Comparison of ENCODE assay signal across 8 cellular contexts in genomic region chr3:71397046-71397445, GRCh38.
DNase-seq lines count a peak whose midpoint lies in the region; TF ChIP-seq lines count a peak whose summit lies in the region.

No MANE protein-coding gene starts in this region.

- no peak overlapping the region for H3K4me2 ChIP-seq in Loucy (ENCODE audit: low read depth, low read length, poor library complexity, severe bottlenecking)

- H3K9ac ChIP-seq in Loucy (ENCODE audit: low read depth, low read length, poor library complexity, severe bottlenecking) = no peak overlapping the region

- TF ChIP-seq CTCF in Loucy (conservative IDR thresholded peaks at IDR 0.05; ENCODE audit: low read length) (peak; percentile 61), brain (conservative IDR thresholded peaks at IDR 0.05) (peak; percentile 29 to 62)

- H3K4me1 ChIP-seq in Loucy (ENCODE audit: insufficient read depth, low read length, poor library complexity, severe bottlenecking) = peaks cover 36% of the 10 kb centered on the region

- no peaks in the 10 kb centered on the region for H3F3A ChIP-seq in Loucy (ENCODE audit: low read depth)

- H3K36me3 ChIP-seq in Loucy (ENCODE audit: insufficient read depth, low read length) = no peaks in the 10 kb centered on the region

- H3K9me2 ChIP-seq in Loucy (replicated peaks; ENCODE audit: low read depth, low read length) = no peaks in the 10 kb centered on the region

- H3K4me1 Mint-ChIP-seq in brain = peaks cover 36% of the 10 kb centered on the region

- no peak overlapping the region for H3K4me3 Mint-ChIP-seq in brain

- H3K9me3 ChIP-seq in Loucy (ENCODE audit: insufficient read depth, low read depth, low read length) = no peaks in the 10 kb centered on the region

- H3K9me3 Mint-ChIP-seq in brain = no peaks in the 10 kb centered on the region

- no peak overlapping the region for H2AFZ ChIP-seq in Loucy (ENCODE audit: low read length)

- no peak overlapping the region for H3K27ac Mint-ChIP-seq in brain

- peaks cover 36% of the 10 kb centered on the region for H3K79me2 ChIP-seq in Loucy (ENCODE audit: insufficient read depth, low read length)

- no peaks in the 10 kb centered on the region for H3K36me3 Mint-ChIP-seq in brain

- H3K27me3 ChIP-seq in Loucy (ENCODE audit: insufficient read depth, low read length, poor library complexity, severe bottlenecking) = no peaks in the 10 kb centered on the region

- DNase-seq in NCI-H146 (lab: John Stamatoyannopoulos, UW) (peak; percentile 6), NCI-H146 treated with DMSO at 0.1 percent for 48 hours (lab: John Stamatoyannopoulos, UW; ENCODE audit: unreplicated experiment) (no peak), lung microvascular endothelial cell (ENCODE audit: low read depth in 2 of 2) (peak; percentile 59 to 62), T-helper 9 cell (no peak), NCI-H187 (lab: John Stamatoyannopoulos, UW) (no peak)
- DNase-seq in activated CD4-positive, alpha-beta T cell treated with anti-CD3 and anti-CD28 coated beads for 1 hour = no peak

- H3K4me3 ChIP-seq in Loucy (ENCODE audit: low read length, poor library complexity, severe bottlenecking) = no peak overlapping the region

- no peaks in the 10 kb centered on the region for H3K27me3 Mint-ChIP-seq in brain

- H4K20me1 ChIP-seq in Loucy (ENCODE audit: insufficient read depth, low read length, poor library complexity, severe bottlenecking) = no peaks in the 10 kb centered on the region

Comparison
In these comparisons a context has a peak if more than half of its experiments do, and no peak if none do; other contexts are left out.
1. DNase-seq: peak in NCI-H146 (single experiment) and lung microvascular endothelial cell (2 of 2); none in NCI-H146 treated with DMSO at 0.1 percent for 48 hours (single experiment), T-helper 9 cell (single experiment), NCI-H187 (0 of 2) and activated CD4-positive, alpha-beta T cell treated with anti-CD3 and anti-CD28 coated beads for 1 hour (single experiment).